ENCODE assay signal across 15 cellular contexts in the genomic region with DNA sequence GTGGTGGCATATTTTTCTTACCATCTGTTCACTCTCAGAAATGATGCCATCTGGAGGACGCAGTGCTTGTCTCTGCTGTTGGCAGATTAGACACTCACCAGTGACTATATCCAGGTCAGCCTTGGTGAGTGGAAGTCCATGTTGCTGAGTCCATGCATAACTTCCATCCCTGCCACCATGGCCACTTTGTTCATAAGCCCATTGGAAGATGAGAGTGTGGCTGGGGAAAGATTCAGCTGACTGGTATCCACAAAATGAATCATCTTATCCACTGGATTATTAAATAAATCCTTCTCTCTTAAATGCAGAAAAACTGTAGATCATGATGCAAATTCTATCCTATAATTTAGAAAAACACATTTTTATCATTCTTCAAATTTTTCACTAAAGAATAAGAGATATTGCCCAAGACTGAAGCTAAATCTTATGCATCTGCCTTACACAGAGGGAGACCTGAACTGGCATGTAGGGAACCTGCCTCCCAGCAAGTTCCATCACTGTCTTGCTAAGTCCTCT.
DNase-seq lines count a peak whose midpoint lies in the region; ATAC-seq and TF ChIP-seq lines count a peak whose summit lies in the region.
"Had no signal": no experiment of that assay in that cellular context is flagged by ENCODE, and none has a peak within 500 bp of the region (broad histone marks: within the 10 kb centered on the region; RNA-seq: fewer than 3 reads in every experiment).

No MANE protein-coding gene starts in this region.

- CTCF ChIA-PET in Panc1 (lab: Charles Lee): no interaction called here

- no peaks in the 10 kb centered on the region for H3K27me3 Mint-ChIP-seq in activated T-cell treated with anti-CD3 and anti-CD28 coated beads, Interleukin-2, amount 50 U/mL, for 72 hours (ENCODE audit: low read depth)

- no peaks in the 10 kb centered on the region for H3K36me3 ChIP-seq in Panc1 (ENCODE audit: control insufficient read depth, insufficient read depth, low read length)
- H3K36me3 ChIP-seq: spleen had no signal

- H3K9me3 Mint-ChIP-seq in activated T-cell treated with anti-CD3 and anti-CD28 coated beads, Interleukin-2, amount 50 U/mL, for 72 hours: peaks cover 3 to 5% of the 10 kb centered on the region in 2 donors

- in situ Hi-C loops in Panc1 (cut with HindIII; ENCODE audit: low pct_unique_long_range_greater_than_20kb, low sequenced_read_pairs): no loop called here

- H3K4me3 Mint-ChIP-seq in activated T-cell treated with anti-CD3 and anti-CD28 coated beads, Interleukin-2, amount 50 U/mL, for 72 hours: no peak overlapping the region

- POLR2A ChIA-PET in Panc1 (lab: Charles Lee): no interaction called here

- H3K4me3 ChIP-seq in Panc1 (ENCODE audit: low read depth in 2 of 2, low read length in 2 of 2) (no peak overlapping the region), epithelial cell of esophagus (ENCODE audit: low read length) (no peak overlapping the region), retinal pigment epithelial cell (ENCODE audit: low read length) (no peak overlapping the region)
- H3K4me3 ChIP-seq: hepatocyte, spleen had no signal

- H3K4me1 ChIP-seq in Panc1 (ENCODE audit: control insufficient read depth, insufficient read depth, low read length): no peaks in the 10 kb centered on the region
- H3K4me1 ChIP-seq: spleen had no signal

- TF ChIP-seq CTCF in Panc1 (IDR thresholded peaks at IDR 0.05) (peak; percentile 15; the same call in 1 of the 2 replicates), epithelial cell of esophagus (IDR thresholded peaks at IDR 0.05; ENCODE audit: insufficient read depth, low read depth, low read length, missing control alignments) (no peak), retinal pigment epithelial cell (conservative IDR thresholded peaks at IDR 0.05; ENCODE audit: low read depth, low read length) (no peak)

- intact Hi-C loops in Panc1 (cut with micrococcal nuclease; ENCODE audit: unreplicated experiment): no loop called here

- no peaks in the 10 kb centered on the region for H3K27me3 ChIP-seq in Panc1 (ENCODE audit: control insufficient read depth, insufficient read depth, low read length)
- H3K27me3 ChIP-seq: hepatocyte, spleen had no signal

- H3K27ac ChIP-seq in Panc1 (ENCODE audit: low read length): no peak overlapping the region
- H3K27ac ChIP-seq: hepatocyte, spleen had no signal

- ATAC-seq in Panc1: no peak
- no peak for ATAC-seq in activated T-cell treated with anti-CD3 and anti-CD28 coated beads, Interleukin-2, amount 50 U/mL, for 72 hours (replicated peaks in 1 of 2)
- ATAC-seq in GM19023 (IDR thresholded peaks at IDR 0.05; ENCODE audit: unreplicated experiment): no peak
- ATAC-seq: left ventricle myocardium superior had no signal

- no peaks in the 10 kb centered on the region for H3K9me3 ChIP-seq in Panc1 (ENCODE audit: control insufficient read depth, insufficient read depth, low read depth, low read length)
- H3K9me3 ChIP-seq: spleen had no signal

- BruUV-seq in Panc1 (replicated peaks; lab: Mats Ljungman, UMichigan): no TSS peak

- no peaks in the 10 kb centered on the region for H3K4me1 Mint-ChIP-seq in activated T-cell treated with anti-CD3 and anti-CD28 coated beads, Interleukin-2, amount 50 U/mL, for 72 hours (ENCODE audit: low read depth)

- H3K27ac Mint-ChIP-seq in activated T-cell treated with anti-CD3 and anti-CD28 coated beads, Interleukin-2, amount 50 U/mL, for 72 hours: no peak overlapping the region

- no peaks in the 10 kb centered on the region for H3K36me3 Mint-ChIP-seq in activated T-cell treated with anti-CD3 and anti-CD28 coated beads, Interleukin-2, amount 50 U/mL, for 72 hours (ENCODE audit: insufficient read depth in 2 of 2)

- DNase-seq in GM04504 (ENCODE audit: low read depth) (peak; percentile 70), Panc1 (ENCODE audit: low read depth, low spot score) (no peak), epithelial cell of esophagus (ENCODE audit: low read depth) (peak; percentile 14), retinal pigment epithelial cell (ENCODE audit: low read depth) (peak; percentile 25), NCI-H748 (lab: John Stamatoyannopoulos, UW; ENCODE audit: unreplicated experiment) (no peak)
- DNase-seq in activated T-cell treated with anti-CD3 and anti-CD28 coated beads, Interleukin-2, amount 50 U/mL, for 72 hours: no peak
- DNase-seq: activated T-cell treated with anti-CD3 and anti-CD28 coated beads, Interleukin-2, amount 50 U/mL, for 1 hour; DND-41; effector memory CD4-positive, alpha-beta T cell; left ventricle myocardium superior; NCI-H1436; NCI-H774; spleen had no signal

Comparison
In these comparisons a context has a peak if more than half of its experiments do, and no peak if none do; other contexts are left out.
1. DNase-seq: peak in GM04504 (single experiment), epithelial cell of esophagus (single experiment) and retinal pigment epithelial cell (single experiment); none in Panc1 (single experiment), NCI-H748 (single experiment) and activated T-cell treated with anti-CD3 and anti-CD28 coated beads, Interleukin-2, amount 50 U/mL, for 72 hours (0 of 2).